In the genomic region with DNA sequence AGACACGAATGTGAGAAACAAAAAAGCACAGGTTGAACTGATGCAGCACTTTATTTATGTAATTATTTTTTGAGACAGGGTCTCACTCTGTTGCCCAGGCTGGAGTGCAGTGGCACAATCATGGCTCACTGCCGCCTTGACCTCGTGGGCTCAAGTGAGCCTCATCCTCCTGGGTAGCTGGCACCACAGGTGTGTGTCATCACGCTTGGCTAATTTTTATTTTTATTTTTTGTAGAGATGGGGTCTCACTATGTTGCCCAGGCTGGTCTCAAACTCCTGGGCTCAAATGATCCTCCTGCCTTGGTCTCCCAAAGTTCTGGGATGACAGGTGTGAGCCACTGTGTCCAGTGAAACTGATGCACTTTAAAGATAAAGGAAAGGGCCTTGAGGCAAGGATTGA, we compare ENCODE assay signal across 4 cellular contexts. TPM values are rescaled to one million over a fixed set of nuclear protein-coding genes. Genes with fewer than 3 reads are reported as not detected.
"Had no signal": no experiment of that assay in that cellular context is flagged by ENCODE, and none has a peak within 500 bp of the region (broad histone marks: within the 10 kb centered on the region; RNA-seq: fewer than 3 reads in every experiment).

No MANE protein-coding gene starts in this region.

RNA-seq across cellular contexts. Expression of a gene that starts 17.5 kb away (rescaled TPM):
- total RNA-seq: H4, H7, HT1080, IMR-90 had no signal
